ENCODE assay signal across 34 cellular contexts in the genomic region with DNA sequence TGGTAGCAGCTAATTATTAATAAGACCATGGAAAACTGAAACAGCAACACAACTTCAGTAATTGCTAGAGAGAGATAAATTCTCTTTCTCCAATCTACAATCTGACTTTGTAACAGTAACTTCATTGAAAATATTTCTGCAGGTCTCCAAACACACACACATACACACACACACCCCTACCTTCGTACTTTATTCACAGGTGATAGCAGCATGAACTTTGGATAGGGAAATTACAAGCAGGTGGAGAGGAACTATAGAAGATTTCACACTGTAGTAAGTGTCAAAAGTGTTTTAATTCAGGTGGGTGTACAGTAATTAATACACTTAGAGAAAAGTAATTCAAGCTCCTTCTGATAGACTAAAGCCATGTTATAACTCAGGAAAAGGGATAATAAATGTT.
"Had no signal": no experiment of that assay in that cellular context is flagged by ENCODE, and none has a peak within 500 bp of the region (broad histone marks: within the 10 kb centered on the region; RNA-seq: fewer than 3 reads in every experiment).

No MANE protein-coding gene starts in this region.

- H3K36me3 ChIP-seq: adrenal gland, ascending aorta, brain microvascular endothelial cell, breast epithelium, cardiac muscle cell had no signal

- ATAC-seq: activated naive CD4-positive, alpha-beta T cell treated with anti-CD3 and anti-CD28 coated beads, Interleukin-2, amount 50 U/mL, for 72 hours; activated naive CD8-positive, alpha-beta T cell treated with anti-CD3 and anti-CD28 coated beads, Interleukin-2, amount 50 U/mL, for 24 hours; activated T-cell treated with anti-CD3 and anti-CD28 coated beads, Interleukin-2, amount 50 U/mL, for 4 hours; activated T-cell treated with anti-CD3 and anti-CD28 coated beads, Interleukin-2, amount 50 U/mL, for 72 hours; activated T-helper 17 cell treated with anti-CD3 and anti-CD28 coated beads, Interleukin-2, amount 50 U/mL, for 72 hours; body of pancreas had no signal

- DNase-seq: activated effector memory CD4-positive, alpha-beta T cell treated with anti-CD3 and anti-CD28 coated beads, Interleukin-2, amount 50 U/mL, for 16 hours; activated effector memory CD4-positive, alpha-beta T cell treated with Interleukin-2 at 50 U/mL for 16 hours; activated gamma-delta T cell; activated gamma-delta T cell treated with Interleukin-2 at 50 U/mL for 16 hours; activated naive CD4-positive, alpha-beta T cell; activated naive CD4-positive, alpha-beta T cell treated with anti-CD3 and anti-CD28 coated beads for 36 hours; activated naive CD4-positive, alpha-beta T cell treated with anti-CD3 and anti-CD28 coated beads, Interleukin-2, amount 10 ng/mL, durations not matched to agents 7 days and 5 days; activated naive CD4-positive, alpha-beta T cell treated with anti-CD3 and anti-CD28 coated beads, Interleukin-2, amount 50 U/mL, for 16 hours; activated naive CD4-positive, alpha-beta T cell treated with Interleukin-2 at 50 U/mL for 16 hours; activated naive CD8-positive, alpha-beta T cell treated with anti-CD3 and anti-CD28 coated beads for 36 hours; activated naive CD8-positive, alpha-beta T cell treated with anti-CD3 and anti-CD28 coated beads, Interleukin-2, amount 10 ng/mL, durations not matched to agents 7 days and 5 days; activated naive CD8-positive, alpha-beta T cell treated with anti-CD3 and anti-CD28 coated beads, Interleukin-2, amount 50 U/mL, for 24 hours; activated T-cell treated with anti-CD3 and anti-CD28 coated beads, Interleukin-2, amount 50 U/mL, for 1 hour; activated T-cell treated with anti-CD3 and anti-CD28 coated beads, Interleukin-2, amount 50 U/mL, for 24 hours; activated T-cell treated with anti-CD3 and anti-CD28 coated beads, Interleukin-2, amount 50 U/mL, for 4 hours; activated T-cell treated with anti-CD3 and anti-CD28 coated beads, Interleukin-2, amount 50 U/mL, for 48 hours; activated T-cell treated with anti-CD3 and anti-CD28 coated beads, Interleukin-2, amount 50 U/mL, for 72 hours; adrenal gland; amniotic stem cell; amygdala; anterior cingulate cortex; aorta; body of pancreas; brain microvascular endothelial cell; caudate nucleus; central memory CD4-positive, alpha-beta T cell; cerebellar nuclear complex had no signal

- H3K9me3 ChIP-seq: adrenal gland, ascending aorta, body of pancreas, breast epithelium had no signal

- H3K27me3 ChIP-seq: adrenal gland, ascending aorta, body of pancreas, brain microvascular endothelial cell, breast epithelium, cardiac muscle cell had no signal

- FAIRE-seq: astrocyte, bronchial epithelial cell had no signal

- H3K27ac ChIP-seq: adrenal gland, ascending aorta, body of pancreas, brain microvascular endothelial cell, breast epithelium, cardiac muscle cell had no signal

- H3K4me3 ChIP-seq: adrenal gland, ascending aorta, body of pancreas, breast epithelium, cardiac muscle cell had no signal

- H3K4me1 ChIP-seq: adrenal gland, ascending aorta, body of pancreas, breast epithelium had no signal
